8 cellular contexts compared by ENCODE assay signal in genomic region chr16:970766-971581, GRCh38. TPM values are rescaled to one million over a fixed set of nuclear protein-coding genes. Genes with fewer than 3 reads are reported as not detected.
DNase-seq lines count a peak whose midpoint lies in the region; ATAC-seq and TF ChIP-seq lines count a peak whose summit lies in the region.

Gene LMF1 (minus strand): TSS chr16:970984. CDS start chr16:970980, 4 bp downstream.

- no peaks in the 10 kb centered on the region for H3K9me3 Mint-ChIP-seq in T-helper 2 cell treated with Interferon-gamma antibody and Interleukin-4, amounts not matched to agents 5 μg/mL and 100 μg/mL, for 36 hours

- peak; percentile 94 for DNase-seq in GM12865 (ENCODE audit: low read depth)
- peak; percentile 93 to 96 (median 96) for DNase-seq in NCI-H1417 (lab: John Stamatoyannopoulos, UW)
- DNase-seq in T-helper 2 cell treated with Interferon-gamma antibody and Interleukin-4, amounts not matched to agents 5 μg/mL and 100 μg/mL, for 36 hours (ENCODE audit: low spot score): peak; percentile 94
- DNase-seq in ascending aorta (ENCODE audit: low spot score in 2 of 2): peak; percentile 71 to 96
- DNase-seq in hepatic stellate cell (ENCODE audit: low spot score): peak; percentile 97
- DNase-seq in renal cortical epithelial cell (ENCODE audit: low read depth): peak; percentile 55
- no peak for DNase-seq in vagina (ENCODE audit: extremely low spot score in 2 of 2)

- H3K27me3 ChIP-seq in ascending aorta: no peaks in the 10 kb centered on the region
- no peaks in the 10 kb centered on the region for H3K27me3 ChIP-seq in vagina

- peak in 1 of 2 donors; percentile 25 for TF ChIP-seq POLR2A in vagina (IDR thresholded peaks at IDR 0.05)

- peak within 1 kb of the TSS; percentile 55 for H3K27ac Mint-ChIP-seq in T-helper 2 cell treated with Interferon-gamma antibody and Interleukin-4, amounts not matched to agents 5 μg/mL and 100 μg/mL, for 36 hours

- peak within 1 kb of the TSS; percentile 73 for H3K4me3 Mint-ChIP-seq in T-helper 2 cell treated with Interferon-gamma antibody and Interleukin-4, amounts not matched to agents 5 μg/mL and 100 μg/mL, for 36 hours

- no peak for TF ChIP-seq CTCF in GM12865 (IDR thresholded peaks at IDR 0.05; ENCODE audit: insufficient read depth, low read depth, low read length, missing control alignments)
- TF ChIP-seq CTCF in ascending aorta (IDR thresholded peaks at IDR 0.05): no peak
- no peak for TF ChIP-seq CTCF in vagina (IDR thresholded peaks at IDR 0.05)

- H3K4me3 ChIP-seq in GM12865 (ENCODE audit: low read depth, low read length) (peak within 1 kb of the TSS; percentile 78), ascending aorta (peak within 1 kb of the TSS; percentile 91 to 99), vagina (peak within 1 kb of the TSS; percentile 65 to 69)

- H3K27ac ChIP-seq in ascending aorta: peak within 1 kb of the TSS; percentile 68 to 74
- H3K27ac ChIP-seq in vagina: peak within 1 kb of the TSS; percentile 65

- intact Hi-C loops in ascending aorta (cut with DNase I): loop anchor here (1.0 to 5.0 kb wide), 5 partner anchors 48 to 211 kb away; partner anchors contain the start of genes CHTF18 and RPUSD1
- intact Hi-C loops in vagina (cut with DNase I): no loop called here

- H3K36me3 Mint-ChIP-seq in T-helper 2 cell treated with Interferon-gamma antibody and Interleukin-4, amounts not matched to agents 5 μg/mL and 100 μg/mL, for 36 hours (ENCODE audit: low read depth): peaks cover 13% of the 10 kb centered on the region

- peaks cover 16% of the 10 kb centered on the region for H3K4me1 Mint-ChIP-seq in T-helper 2 cell treated with Interferon-gamma antibody and Interleukin-4, amounts not matched to agents 5 μg/mL and 100 μg/mL, for 36 hours (ENCODE audit: low read depth)

- no peaks in the 10 kb centered on the region for H3K9me3 ChIP-seq in ascending aorta
- H3K9me3 ChIP-seq in vagina: no peaks in the 10 kb centered on the region

- peak; percentile 74 for ATAC-seq in HG02610 (IDR thresholded peaks at IDR 0.05; ENCODE audit: unreplicated experiment)

- H3K36me3 ChIP-seq in ascending aorta: peaks cover 0 to 21% of the 10 kb centered on the region in 2 donors
- peaks cover 0 to 10% of the 10 kb centered on the region in 2 donors for H3K36me3 ChIP-seq in vagina

- peaks cover 11 to 15% of the 10 kb centered on the region in 2 donors for H3K4me1 ChIP-seq in ascending aorta
- peaks cover 43% of the 10 kb centered on the region for H3K4me1 ChIP-seq in vagina

- H3K27me3 Mint-ChIP-seq in T-helper 2 cell treated with Interferon-gamma antibody and Interleukin-4, amounts not matched to agents 5 μg/mL and 100 μg/mL, for 36 hours (ENCODE audit: low read depth): peaks cover 7% of the 10 kb centered on the region

RNA-seq across cellular contexts. Expression of gene LMF1, which starts in this region (rescaled TPM):
- total RNA-seq in ascending aorta: 26.9 TPM
- 12.7 and 27.6 TPM in 2 replicates for total RNA-seq in renal cortical epithelial cell
- 26.0 TPM for total RNA-seq in vagina

Comparison
In these comparisons a context has a peak if more than half of its experiments do, and no peak if none do; other contexts are left out.
1. DNase-seq: peak in GM12865 (single experiment), NCI-H1417 (3 of 3), T-helper 2 cell treated with Interferon-gamma antibody and Interleukin-4, amounts not matched to agents 5 μg/mL and 100 μg/mL, for 36 hours (single experiment), ascending aorta (2 of 2), hepatic stellate cell (single experiment) and renal cortical epithelial cell (single experiment); none in vagina (0 of 2).
2. Peak in every context shown above with its lines, with median percentiles within 50 percentile points of each other: H3K4me3 ChIP-seq.